In genomic region chr1:2274968-2275475, GRCh38 we compare ENCODE assay signal across 12 cellular contexts. TPM values are rescaled to one million over a fixed set of nuclear protein-coding genes. Genes with fewer than 3 reads are reported as not detected.
DNase-seq lines count a peak whose midpoint lies in the region; ATAC-seq, FAIRE-seq and TF ChIP-seq lines count a peak whose summit lies in the region.
"Had no signal": no experiment of that assay in that cellular context is flagged by ENCODE, and none has a peak within 500 bp of the region (broad histone marks: within the 10 kb centered on the region; RNA-seq: fewer than 3 reads in every experiment).

No MANE protein-coding gene starts in this region.

- H3K36me3 ChIP-seq in kidney (ENCODE audit: control insufficient read depth in 1 of 2, insufficient read depth in 2 of 2, low read length in 2 of 2) (peaks cover 3 to 4% of the 10 kb centered on the region in 2 donors), spleen (peaks cover 0 to 10% (median 0%) of the 10 kb centered on the region in 6 donors), BE2C (no peaks in the 10 kb centered on the region)

- no peak overlapping the region for H3K4me3 ChIP-seq in kidney (ENCODE audit: low read length in 2 of 2)
- H3K4me3 ChIP-seq in spleen, result no peak overlapping the region
- no peak overlapping the region for H3K4me3 ChIP-seq in BE2C (ENCODE audit: low read depth, low read length)

- H3K4me1 ChIP-seq in kidney (ENCODE audit: control insufficient read depth in 1 of 2, insufficient read depth in 1 of 2, low read depth in 1 of 2, low read length in 2 of 2) (peaks cover 74 to 83% of the 10 kb centered on the region in 2 donors), spleen (peaks cover 67 to 100% (median 97%) of the 10 kb centered on the region in 6 donors), BE2C (no peaks in the 10 kb centered on the region)

- TF ChIP-seq CTCF in GM13976 (IDR thresholded peaks at IDR 0.05; ENCODE audit: borderline replicate concordance, control extremely low read depth, extremely low read depth, insufficient read depth, missing control alignments) (no peak), kidney (IDR thresholded peaks at IDR 0.05; ENCODE audit: borderline replicate concordance, extremely low read depth, insufficient read depth) (no peak), spleen (IDR thresholded peaks at IDR 0.05 in 8 of 11, conservative IDR thresholded peaks at IDR 0.05 in 3 of 11) (no peak), BE2C (IDR thresholded peaks at IDR 0.05; ENCODE audit: low read depth, low read length) (no peak)

- H3K27ac ChIP-seq in kidney (ENCODE audit: low read depth in 2 of 2, low read length in 2 of 2) (no peak overlapping the region), spleen (peak overlapping the region in 7 of 8 donors; percentile 15 to 66 (median 63))

- peak; percentile 48 for ATAC-seq in activated T-helper 17 cell treated with anti-CD3 and anti-CD28 coated beads, Interleukin-2, amount 50 U/mL, for 72 hours (replicated peaks)
- no peak for ATAC-seq in GM18505 (IDR thresholded peaks at IDR 0.05; ENCODE audit: unreplicated experiment)
- no peak for ATAC-seq in HG03442 (IDR thresholded peaks at IDR 0.05; ENCODE audit: unreplicated experiment)

- H3K27me3 Mint-ChIP-seq in activated T-helper 17 cell treated with anti-CD3 and anti-CD28 coated beads, Interleukin-2, amount 50 U/mL, for 72 hours, result no peaks in the 10 kb centered on the region

- H3K36me3 Mint-ChIP-seq in activated T-helper 17 cell treated with anti-CD3 and anti-CD28 coated beads, Interleukin-2, amount 50 U/mL, for 72 hours (ENCODE audit: low read depth), result no peaks in the 10 kb centered on the region

- no peak overlapping the region for H3K9ac ChIP-seq in kidney (ENCODE audit: low read length in 2 of 2)

- H3K4me1 Mint-ChIP-seq in activated T-helper 17 cell treated with anti-CD3 and anti-CD28 coated beads, Interleukin-2, amount 50 U/mL, for 72 hours, result peaks cover 20% of the 10 kb centered on the region

- H3K27ac Mint-ChIP-seq in activated T-helper 17 cell treated with anti-CD3 and anti-CD28 coated beads, Interleukin-2, amount 50 U/mL, for 72 hours, result peak overlapping the region; percentile 78

- TF ChIP-seq POLR2A in spleen (IDR thresholded peaks at IDR 0.05) (no peak), GM18505 (IDR thresholded peaks at IDR 0.05; ENCODE audit: borderline replicate concordance, extremely low read depth, insufficient read depth, insufficient read length) (no peak)

- intact Hi-C loops in kidney (cut with DNase I), result no loop called here
- intact Hi-C loops in spleen (cut with DNase I; ENCODE audit: low total_unique reads), result no loop called here

- DNase-seq in GM13976 (ENCODE audit: low spot score) (peak; percentile 69), kidney (peak; percentile 69), spleen (no peak), BE2C (no peak)
- no peak for DNase-seq in stimulated activated CD4-positive, alpha-beta T cell treated with anti-CD3 and anti-CD28 coated beads, Interleukin-2, amount 100 ng/mL, for 24 hours
- DNase-seq: activated effector memory CD4-positive, alpha-beta T cell treated with Interleukin-2 at 50 U/mL for 16 hours; NCI-H1694 had no signal

- peak overlapping the region; percentile 48 for H3K4me3 Mint-ChIP-seq in activated T-helper 17 cell treated with anti-CD3 and anti-CD28 coated beads, Interleukin-2, amount 50 U/mL, for 72 hours

- H3K27me3 ChIP-seq in spleen (replicated peaks in 1 of 7), result no peaks in the 10 kb centered on the region
- no peaks in the 10 kb centered on the region for H3K27me3 ChIP-seq in BE2C

- H3K9me3 ChIP-seq in kidney (ENCODE audit: control insufficient read depth in 1 of 2, low read length in 2 of 2) (no peaks in the 10 kb centered on the region), spleen (no peaks in the 10 kb centered on the region), BE2C (no peaks in the 10 kb centered on the region)

- in situ Hi-C loops in GM13976 (cut with MboI; ENCODE audit: low sequenced_read_pairs, unreplicated experiment), result no loop called here

- no peak for FAIRE-seq in kidney (lab: Jason Lieb, UNC)
- FAIRE-seq: D721Med, GM12892 had no signal

- WGBS in spleen, 5 donors, result 28 to 58% (median 51%) methylated on average over 15 to 20 of the region's 20 CpGs

- no peaks in the 10 kb centered on the region for H3K9me3 Mint-ChIP-seq in activated T-helper 17 cell treated with anti-CD3 and anti-CD28 coated beads, Interleukin-2, amount 50 U/mL, for 72 hours

RNA-seq across cellular contexts. Expression of gene SKI, which starts 46.9 kb away (rescaled TPM):
- total RNA-seq in activated T-helper 17 cell treated with anti-CD3 and anti-CD28 coated beads, Interleukin-2, amount 50 U/mL, for 72 hours, result 10 to 100 TPM; 39.5 to 52.1 TPM
- total RNA-seq in kidney (78.6 TPM), spleen (10 to 100 TPM; 47.4 to 100.0 (median 64.0) TPM)
- polyA plus RNA-seq in kidney (ENCODE audit: insufficient read depth, low read depth, low replicate concordance) (9.2 TPM), spleen (10 to 100 TPM in 1 of 3 donors, 1 to 10 TPM in 2; 4.4 to 16.8 (median 6.5) TPM)
- 22.2 TPM for polyA plus RNA-seq in BE2C (2012; ENCODE audit: insufficient read depth, insufficient read length, low read depth)

Comparison
In these comparisons a context has a peak if more than half of its experiments do, and no peak if none do; other contexts are left out.
1. DNase-seq: peak in GM13976 (single experiment) and kidney (single experiment); none in spleen (single experiment), BE2C (single experiment) and stimulated activated CD4-positive, alpha-beta T cell treated with anti-CD3 and anti-CD28 coated beads, Interleukin-2, amount 100 ng/mL, for 24 hours (0 of 2).
2. H3K27ac ChIP-seq: peak in spleen (7 of 8); none in kidney (0 of 2).